Comparison of ENCODE assay signal across 8 cellular contexts in genomic region chr3:123026551-123027291, GRCh38. TPM values are rescaled to one million over a fixed set of nuclear protein-coding genes. Genes with fewer than 3 reads are reported as not detected.
DNase-seq lines count a peak whose midpoint lies in the region; ATAC-seq and TF ChIP-seq lines count a peak whose summit lies in the region.

No MANE protein-coding gene starts in this region.

- peak overlapping the region; percentile 46 for H3K4me3 ChIP-seq in AG09309 (ENCODE audit: control insufficient read depth, low read depth, low read length)
- peak overlapping the region; percentile 70 for H3K4me3 ChIP-seq in iPS-15b (ENCODE audit: low read depth, low read length)
- H3K4me3 ChIP-seq in skeletal muscle satellite cell (ENCODE audit: low read length) = peak overlapping the region; percentile 66

- ATAC-seq in GM21528 (IDR thresholded peaks at IDR 0.05; ENCODE audit: low FRiP score, unreplicated experiment) = no peak

- H3K36me3 ChIP-seq in iPS-15b (ENCODE audit: control insufficient read depth, insufficient read depth, low read length) (no peaks in the 10 kb centered on the region), skeletal muscle satellite cell (ENCODE audit: insufficient read depth, low read length) (no peaks in the 10 kb centered on the region)

- no peaks in the 10 kb centered on the region for H3K9me3 Mint-ChIP-seq in activated naive CD8-positive, alpha-beta T cell treated with anti-CD3 and anti-CD28 coated beads for 36 hours

- H3K4me1 Mint-ChIP-seq in activated naive CD8-positive, alpha-beta T cell treated with anti-CD3 and anti-CD28 coated beads for 36 hours = peaks cover 5% of the 10 kb centered on the region

- H3K27me3 Mint-ChIP-seq in activated naive CD8-positive, alpha-beta T cell treated with anti-CD3 and anti-CD28 coated beads for 36 hours = peaks cover 55% of the 10 kb centered on the region

- H3K9ac ChIP-seq in iPS-15b (ENCODE audit: low read depth, low read length) = peak overlapping the region; percentile 58
- H3K9ac ChIP-seq in skeletal muscle satellite cell (ENCODE audit: low read depth, low read length) = no peak overlapping the region

- peak overlapping the region; percentile 87 for H3K4me2 ChIP-seq in skeletal muscle satellite cell (ENCODE audit: low read length)

- no peaks in the 10 kb centered on the region for H3K9me3 ChIP-seq in iPS-15b (ENCODE audit: control insufficient read depth, insufficient read depth, low read length)
- no peaks in the 10 kb centered on the region for H3K9me3 ChIP-seq in skeletal muscle satellite cell (replicated peaks; ENCODE audit: low read length)

- H3K27me3 ChIP-seq in iPS-15b (ENCODE audit: control insufficient read depth, insufficient read depth, low read length) (peaks cover 61% of the 10 kb centered on the region), skeletal muscle satellite cell (ENCODE audit: control insufficient read depth, insufficient read depth, low read length) (peaks cover 95% of the 10 kb centered on the region)

- no peak overlapping the region for H3K27ac Mint-ChIP-seq in activated naive CD8-positive, alpha-beta T cell treated with anti-CD3 and anti-CD28 coated beads for 36 hours

- no peak for DNase-seq in AG09309 (ENCODE audit: low read depth)
- DNase-seq in HK-2 (ENCODE audit: unreplicated experiment) = peak; percentile 37
- DNase-seq in activated naive CD8-positive, alpha-beta T cell treated with anti-CD3 and anti-CD28 coated beads for 36 hours = no peak
- DNase-seq in pons (ENCODE audit: low spot score) = no peak
- no peak for DNase-seq in H4 (ENCODE audit: low spot score)

- H3K4me3 Mint-ChIP-seq in activated naive CD8-positive, alpha-beta T cell treated with anti-CD3 and anti-CD28 coated beads for 36 hours = peak overlapping the region; percentile 53

- H3K4me1 ChIP-seq in iPS-15b (ENCODE audit: control insufficient read depth, insufficient read depth, low read length) (peaks cover 14% of the 10 kb centered on the region), skeletal muscle satellite cell (ENCODE audit: control insufficient read depth, insufficient read depth, low read length) (peaks cover 16% of the 10 kb centered on the region)

- no peaks in the 10 kb centered on the region for H3K36me3 Mint-ChIP-seq in activated naive CD8-positive, alpha-beta T cell treated with anti-CD3 and anti-CD28 coated beads for 36 hours

- TF ChIP-seq CTCF in AG09309 (IDR thresholded peaks at IDR 0.05; ENCODE audit: control insufficient read depth, insufficient read depth, low read depth, low read length, missing control alignments) = no peak

RNA-seq across cellular contexts. Expression of gene SEMA5B, which starts 0.8 kb away (rescaled TPM):
- total RNA-seq in activated naive CD8-positive, alpha-beta T cell treated with anti-CD3 and anti-CD28 coated beads for 36 hours = not detected
- total RNA-seq in skeletal muscle satellite cell (2012; rRNA removed) = not detected in 2 replicates
- not detected in 2 replicates for total RNA-seq in H4 (2014; rRNA removed; shearing (Covaris generic))

RNA-seq across cellular contexts. Expression of gene PDIA5, which starts 40.1 kb away (rescaled TPM):
- total RNA-seq in activated naive CD8-positive, alpha-beta T cell treated with anti-CD3 and anti-CD28 coated beads for 36 hours = 10 to 100 TPM; 17.8 to 23.2 TPM
- 34.3 and 39.5 TPM in 2 replicates for total RNA-seq in skeletal muscle satellite cell (2012; rRNA removed)
- 18.2 and 18.3 TPM in 2 replicates for total RNA-seq in H4 (2014; rRNA removed; shearing (Covaris generic))
